Comparison of ENCODE assay signal across 14 cellular contexts in genomic region chr2:28318462-28319117, GRCh38.
"Had no signal": no experiment of that assay in that cellular context is flagged by ENCODE, and none has a peak within 500 bp of the region (broad histone marks: within the 10 kb centered on the region; RNA-seq: fewer than 3 reads in every experiment).

No MANE protein-coding gene starts in this region.

- H3K27ac ChIP-seq: foreskin keratinocyte, heart left ventricle, left lung had no signal

- ATAC-seq: activated CD4-positive, CD25-positive, alpha-beta regulatory T cell treated with anti-CD3 and anti-CD28 coated beads, Interleukin-2, amount 50 U/mL, for 24 hours; activated CD8-positive, alpha-beta memory T cell treated with anti-CD3 and anti-CD28 coated beads, Interleukin-2, amount 10 ng/mL, durations not matched to agents 7 days and 5 days; activated naive CD4-positive, alpha-beta T cell treated with anti-CD3 and anti-CD28 coated beads, Interleukin-2, amount 50 U/mL, for 72 hours; foreskin keratinocyte; left lung; right cardiac atrium had no signal

- H3K27me3 Mint-ChIP-seq: activated CD8-positive, alpha-beta memory T cell treated with anti-CD3 and anti-CD28 coated beads, Interleukin-2, amount 10 ng/mL, durations not matched to agents 7 days and 5 days; activated T-cell treated with anti-CD3 and anti-CD28 coated beads, Interleukin-2, amount 50 U/mL, for 24 hours had no signal

- H3K27me3 ChIP-seq: breast epithelium, foreskin keratinocyte, heart left ventricle, left lung had no signal

- H3K9me3 ChIP-seq: breast epithelium, heart left ventricle, left lung had no signal

- H3K4me1 Mint-ChIP-seq: activated CD8-positive, alpha-beta memory T cell treated with anti-CD3 and anti-CD28 coated beads, Interleukin-2, amount 10 ng/mL, durations not matched to agents 7 days and 5 days had no signal

- H3K36me3 ChIP-seq: breast epithelium had no signal

- H3K4me2 ChIP-seq: smooth muscle cell had no signal

- H3K9me3 Mint-ChIP-seq: activated naive CD4-positive, alpha-beta T cell treated with anti-CD3 and anti-CD28 coated beads, Interleukin-2, amount 50 U/mL, for 72 hours; activated T-cell treated with anti-CD3 and anti-CD28 coated beads, Interleukin-2, amount 50 U/mL, for 24 hours had no signal

- H3K4me3 Mint-ChIP-seq: activated CD8-positive, alpha-beta memory T cell treated with anti-CD3 and anti-CD28 coated beads, Interleukin-2, amount 10 ng/mL, durations not matched to agents 7 days and 5 days; activated T-cell treated with anti-CD3 and anti-CD28 coated beads, Interleukin-2, amount 50 U/mL, for 24 hours had no signal

- H3K36me3 Mint-ChIP-seq: activated CD8-positive, alpha-beta memory T cell treated with anti-CD3 and anti-CD28 coated beads, Interleukin-2, amount 10 ng/mL, durations not matched to agents 7 days and 5 days; activated naive CD4-positive, alpha-beta T cell treated with anti-CD3 and anti-CD28 coated beads, Interleukin-2, amount 50 U/mL, for 72 hours had no signal

- DNase-seq: activated CD8-positive, alpha-beta memory T cell treated with anti-CD3 and anti-CD28 coated beads, Interleukin-2, amount 10 ng/mL, durations not matched to agents 7 days and 5 days; activated effector memory CD4-positive, alpha-beta T cell treated with anti-CD3 and anti-CD28 coated beads, Interleukin-2, amount 50 U/mL, for 16 hours; activated T-cell treated with anti-CD3 and anti-CD28 coated beads, Interleukin-2, amount 50 U/mL, for 24 hours; dermis blood vessel endothelial cell; foreskin keratinocyte; heart left ventricle; left lung; mesendoderm; right cardiac atrium; stimulated activated naive CD4-positive, alpha-beta T cell had no signal

- H3K27ac Mint-ChIP-seq: activated CD8-positive, alpha-beta memory T cell treated with anti-CD3 and anti-CD28 coated beads, Interleukin-2, amount 10 ng/mL, durations not matched to agents 7 days and 5 days; activated T-cell treated with anti-CD3 and anti-CD28 coated beads, Interleukin-2, amount 50 U/mL, for 24 hours had no signal

- H3K4me1 ChIP-seq: breast epithelium, foreskin keratinocyte, left lung had no signal

- H3K4me3 ChIP-seq: breast epithelium, heart left ventricle, left lung, smooth muscle cell had no signal
